Comparison of ENCODE assay signal across 11 cellular contexts in the genomic region with DNA sequence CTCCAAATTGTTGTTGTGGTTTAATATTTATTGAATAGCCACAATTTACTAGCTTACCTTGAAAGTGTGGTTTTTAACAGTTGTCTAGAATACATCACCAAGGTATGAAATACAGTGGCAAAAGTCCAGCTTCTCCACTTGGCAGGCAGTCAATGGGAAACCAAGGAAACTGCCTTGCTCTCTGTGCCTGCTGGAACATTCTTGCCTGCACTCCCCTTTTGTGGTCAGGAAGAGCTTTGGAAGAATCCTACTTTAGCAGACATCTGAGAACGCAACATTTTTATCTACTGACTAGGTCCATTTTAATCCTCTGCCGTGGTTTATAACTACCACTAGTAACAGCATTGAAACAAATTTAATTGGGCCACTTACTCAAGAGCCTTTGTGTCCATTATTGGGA.
DNase-seq lines count a peak whose midpoint lies in the region; ATAC-seq, FAIRE-seq and TF ChIP-seq lines count a peak whose summit lies in the region.
"Had no signal": no experiment of that assay in that cellular context is flagged by ENCODE, and none has a peak within 500 bp of the region (broad histone marks: within the 10 kb centered on the region; RNA-seq: fewer than 3 reads in every experiment).

No MANE protein-coding gene starts in this region.

- H2BK5ac ChIP-seq in H9 (ENCODE audit: insufficient read length, low read length): no peak overlapping the region

- TF ChIP-seq CTCF in adrenal gland (IDR thresholded peaks at IDR 0.05) (no peak), keratinocyte (optimal IDR thresholded peaks at IDR 0.05 in 1 of 3, IDR thresholded peaks at IDR 0.05 in 1 of 3, conservative IDR thresholded peaks at IDR 0.05 in 1 of 3; ENCODE audit: extremely low read depth in 1 of 3, insufficient read depth in 2 of 3, low read length in 3 of 3) (no peak), H9 (conservative IDR thresholded peaks at IDR 0.05) (no peak)

- whole genome bisulfite sequencing in adrenal gland, 4 donors: 59 to 87% (median 71%) methylated on average over 2 of the region's 2 CpGs
- WGBS in H9 (ENCODE audit: extremely low coverage, insufficient read length, low lambda C conversion rate): no CpG with 5 or more reads among the region's 2 CpGs

- no peak overlapping the region for H2BK15ac ChIP-seq in H9 (ENCODE audit: low read depth, low read length)

- no peak overlapping the region for H3K27ac Mint-ChIP-seq in H9

- dilution Hi-C loops in keratinocyte (cut with MboI; ENCODE audit: extremely low pct_ligation_motif_present, low sequenced_read_pairs): no loop called here

- H3K27ac ChIP-seq in adrenal gland (no peak overlapping the region), keratinocyte (ENCODE audit: control insufficient read depth, insufficient read depth, low read length) (peak overlapping the region; percentile 75), H9 (ENCODE audit: insufficient read length, low read depth, low read length) (no peak overlapping the region)
- H3K27ac ChIP-seq: VCaP had no signal

- no peaks in the 10 kb centered on the region for H3K9me3 Mint-ChIP-seq in H9

- no peak overlapping the region for H3K14ac ChIP-seq in H9 (ENCODE audit: insufficient read depth, low read length)

- H3K23ac ChIP-seq in H9 (ENCODE audit: insufficient read length, low read depth, low read length): no peak overlapping the region

- intact Hi-C loops in adrenal gland (cut with DNase I): no loop called here

- H3K27me3 ChIP-seq in adrenal gland (no peaks in the 10 kb centered on the region), keratinocyte (ENCODE audit: control insufficient read depth, extremely low read depth, insufficient read depth, low read length) (no peaks in the 10 kb centered on the region), H9 (ENCODE audit: insufficient read depth, low read length) (no peaks in the 10 kb centered on the region)

- H4K5ac ChIP-seq in H9 (ENCODE audit: insufficient read length, low read depth, low read length): no peak overlapping the region

- H2BK20ac ChIP-seq in H9 (ENCODE audit: low read depth, low read length, poor library complexity, severe bottlenecking): no peak overlapping the region

- H3K18ac ChIP-seq in H9 (ENCODE audit: insufficient read length, low read depth, low read length): no peak overlapping the region

- DNase-seq in A172 (ENCODE audit: low spot score) (peak; percentile 97), HK-2 (ENCODE audit: unreplicated experiment) (peak; percentile 79), adrenal gland (peak; percentile 17 to 78 (median 36)), keratinocyte (ENCODE audit: low read depth, low spot score) (peak; percentile 89), H9 (no peak), iPS-NIHi11 (ENCODE audit: low spot score) (no peak), SIG-M5 treated with dmso at 0.1 percent for 504 hours (lab: John Stamatoyannopoulos, UW; ENCODE audit: unreplicated experiment) (no peak)
- DNase-seq: left colon had no signal

- peak overlapping the region; percentile 35 for H3K9ac ChIP-seq in keratinocyte (ENCODE audit: control insufficient read depth, extremely low read depth, insufficient read depth, low read length)
- no peak overlapping the region for H3K9ac ChIP-seq in H9 (ENCODE audit: extremely low read depth, insufficient read length, low read length)

- peaks cover 2% of the 10 kb centered on the region for H3K79me2 ChIP-seq in keratinocyte (ENCODE audit: control insufficient read depth, insufficient read depth, low read length)
- no peaks in the 10 kb centered on the region for H3K79me2 ChIP-seq in H9 (ENCODE audit: insufficient read depth, low read length)

- no peak for ATAC-seq in GM19023 (IDR thresholded peaks at IDR 0.05; ENCODE audit: unreplicated experiment)
- ATAC-seq: left colon had no signal

- H3K36me3 Mint-ChIP-seq in H9 (ENCODE audit: insufficient read depth in 1 of 3, low read depth in 3 of 3): no peaks in the 10 kb centered on the region; a peak in 1 of 7 replicates

- no peak overlapping the region for H3K56ac ChIP-seq in H9 (ENCODE audit: insufficient read length, low read depth, low read length)

- no peaks in the 10 kb centered on the region for H3K27me3 Mint-ChIP-seq in H9 (ENCODE audit: low read depth)

- H3K79me1 ChIP-seq in H9 (ENCODE audit: insufficient read depth, low read depth, low read length, poor library complexity, severe bottlenecking): no peaks in the 10 kb centered on the region

- H4K8ac ChIP-seq in H9 (replicated peaks; ENCODE audit: insufficient read length, low read depth, low read length): no peak overlapping the region

- H3K23me2 ChIP-seq in H9 (ENCODE audit: insufficient read length, low read depth, low read length, poor library complexity, severe bottlenecking): no peaks in the 10 kb centered on the region

- H3K4me1 ChIP-seq in adrenal gland (replicated peaks in 1 of 2): no peaks in the 10 kb centered on the region
- peaks cover 24% of the 10 kb centered on the region for H3K4me1 ChIP-seq in keratinocyte (ENCODE audit: control insufficient read depth, extremely low read depth, insufficient read depth, low read length)
- H3K4me1 ChIP-seq in H9 (ENCODE audit: insufficient read depth, low read length): no peaks in the 10 kb centered on the region

- no peak overlapping the region for H3K4ac ChIP-seq in H9 (ENCODE audit: low read depth, low read length)

- H3K4me3 ChIP-seq in adrenal gland (no peak overlapping the region), keratinocyte (ENCODE audit: control insufficient read depth in 2 of 3, extremely low read depth in 1 of 3, insufficient read depth in 2 of 3, low read depth in 1 of 3, low read length in 3 of 3) (peak overlapping the region in 1 of 3 experiments; percentile 33)

- no peak overlapping the region for H2AFZ ChIP-seq in keratinocyte (ENCODE audit: control insufficient read depth, low read length)
- no peak overlapping the region for H2AFZ ChIP-seq in H9 (ENCODE audit: low read length)

- no peak for TF ChIP-seq POLR2A in adrenal gland (IDR thresholded peaks at IDR 0.05)

- no peak overlapping the region for H2BK120ac ChIP-seq in H9 (ENCODE audit: low read depth, low read length, poor library complexity, severe bottlenecking)

- FAIRE-seq in keratinocyte (lab: Jason Lieb, UNC): peak; percentile 99
- FAIRE-seq: endometrium had no signal

- peaks cover 6 to 8% of the 10 kb centered on the region in 2 experiments; a peak in 3 of 4 replicates for H3K4me1 Mint-ChIP-seq in H9

- H3K4me2 ChIP-seq in keratinocyte (ENCODE audit: control insufficient read depth, extremely low read depth, insufficient read depth, low read depth, low read length) (peak overlapping the region; percentile 80), H9 (ENCODE audit: insufficient read depth, insufficient read length, low read length) (no peak overlapping the region)

- no peaks in the 10 kb centered on the region for H4K20me1 ChIP-seq in keratinocyte (ENCODE audit: control insufficient read depth, extremely low read depth, insufficient read depth, low read length)
- no peaks in the 10 kb centered on the region for H4K20me1 ChIP-seq in H9 (ENCODE audit: control insufficient read depth, insufficient read depth, insufficient read length)

- no peaks in the 10 kb centered on the region for H3K9me1 ChIP-seq in keratinocyte (ENCODE audit: control insufficient read depth, extremely low read depth, insufficient read depth, low read length)

- no peak overlapping the region for H3K4me3 Mint-ChIP-seq in H9

- H3K36me3 ChIP-seq in adrenal gland (replicated peaks in 1 of 2) (no peaks in the 10 kb centered on the region), keratinocyte (ENCODE audit: control insufficient read depth in 2 of 2, extremely low read depth in 1 of 2, insufficient read depth in 2 of 2, low read length in 2 of 2) (no peaks in the 10 kb centered on the region)

- no peak overlapping the region for H2AK5ac ChIP-seq in H9 (ENCODE audit: insufficient read length, low read length)

- H4K91ac ChIP-seq in H9 (ENCODE audit: insufficient read length, low read depth, low read length): no peak overlapping the region

- H3K9me3 ChIP-seq in adrenal gland (replicated peaks in 1 of 3) (no peaks in the 10 kb centered on the region), keratinocyte (ENCODE audit: control insufficient read depth, low read depth, low read length) (no peaks in the 10 kb centered on the region), H9 (ENCODE audit: control insufficient read depth, low read depth, low read length) (no peaks in the 10 kb centered on the region)

- no peak overlapping the region for H3T11ph ChIP-seq in H9 (ENCODE audit: low read length)

- no peak overlapping the region for H2BK12ac ChIP-seq in H9 (ENCODE audit: insufficient read length, low read depth, low read length)

Comparison
In these comparisons a context has a peak if more than half of its experiments do, and no peak if none do; other contexts are left out.
1. DNase-seq: peak in A172 (single experiment), HK-2 (single experiment), adrenal gland (7 of 7) and keratinocyte (single experiment); none in H9 (single experiment), iPS-NIHi11 (single experiment) and SIG-M5 treated with dmso at 0.1 percent for 504 hours (single experiment).